27 cellular contexts compared by ENCODE assay signal in the genomic region with DNA sequence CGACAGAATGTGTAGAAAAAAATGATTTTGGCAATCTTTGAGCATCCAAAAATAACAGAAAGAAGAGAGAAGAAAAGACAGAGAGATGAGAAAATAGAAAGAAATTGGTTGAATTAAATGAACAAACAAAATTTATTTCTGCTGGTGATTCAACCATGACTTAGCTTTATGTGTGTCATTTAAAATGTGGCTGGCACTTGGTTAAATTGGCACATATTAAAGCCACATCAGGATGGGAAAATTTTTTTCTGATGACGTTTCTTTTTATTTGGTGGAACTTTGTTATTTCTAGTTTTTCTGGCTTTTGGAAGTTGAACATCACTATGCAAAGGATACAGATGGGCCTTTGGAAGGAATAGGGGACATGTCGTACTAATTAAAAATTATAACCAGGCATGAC. TPM values are rescaled to one million over a fixed set of nuclear protein-coding genes. Genes with fewer than 3 reads are reported as not detected.
DNase-seq lines count a peak whose midpoint lies in the region; ATAC-seq, FAIRE-seq and TF ChIP-seq lines count a peak whose summit lies in the region.
"Had no signal": no experiment of that assay in that cellular context is flagged by ENCODE, and none has a peak within 500 bp of the region (broad histone marks: within the 10 kb centered on the region; RNA-seq: fewer than 3 reads in every experiment).

No MANE protein-coding gene starts in this region.

- H3K4me3 ChIP-seq in GM23248: peak overlapping the region; percentile 26; the same call in 1 of the 2 replicates
- no peak overlapping the region for H3K4me3 ChIP-seq in astrocyte (ENCODE audit: insufficient read depth, low read depth, low read length)
- H3K4me3 ChIP-seq in esophagus squamous epithelium: no peak overlapping the region
- H3K4me3 ChIP-seq in small intestine (ENCODE audit: low read depth in 1 of 2, low read length in 2 of 2): no peak overlapping the region
- H3K4me3 ChIP-seq: A549, gastroesophageal sphincter, psoas muscle, skin epidermis, transverse colon had no signal

- H3K4me1 ChIP-seq in GM23248 (ENCODE audit: insufficient read depth): peaks cover 20% of the 10 kb centered on the region
- H3K4me1 ChIP-seq in astrocyte (ENCODE audit: insufficient read depth, low read length): no peaks in the 10 kb centered on the region
- no peaks in the 10 kb centered on the region for H3K4me1 ChIP-seq in esophagus squamous epithelium
- no peaks in the 10 kb centered on the region for H3K4me1 ChIP-seq in small intestine (ENCODE audit: control insufficient read depth in 2 of 2, insufficient read depth in 1 of 2, low read depth in 1 of 2, low read length in 1 of 2)
- H3K4me1 ChIP-seq: A549, gastroesophageal sphincter, psoas muscle, transverse colon had no signal

- intact Hi-C loops in esophagus squamous epithelium (cut with DNase I): no loop called here

- no peak overlapping the region for H3K27ac Mint-ChIP-seq in astrocyte (ENCODE audit: unreplicated experiment)
- H3K27ac Mint-ChIP-seq: activated CD4-positive, alpha-beta T cell treated with anti-CD3 and anti-CD28 coated beads, Interleukin-2, amount 10 ng/mL, durations not matched to agents 24 days and 14 days; activated naive CD4-positive, alpha-beta T cell treated with anti-CD3 and anti-CD28 coated beads, Interleukin-2, amount 50 U/mL, for 72 hours; activated T-helper 17 cell treated with anti-CD3 and anti-CD28 coated beads, Interleukin-2, amount 50 U/mL, for 72 hours; CD14-positive monocyte; stimulated activated naive B cell treated with anti-CD40 and anti-IgM and Interleukin-4, amounts not matched to agents 10 μg/mL and 1 μg/mL and 100 μg/mL, for 72 hours had no signal

- no peaks in the 10 kb centered on the region for H4K20me1 ChIP-seq in GM23248 (ENCODE audit: insufficient read depth)
- H4K20me1 ChIP-seq in astrocyte (ENCODE audit: insufficient read depth, low read length): no peaks in the 10 kb centered on the region

- peak overlapping the region; percentile 84 for H3K27ac ChIP-seq in GM23248
- peak overlapping the region; percentile 18 for H3K27ac ChIP-seq in astrocyte (ENCODE audit: low read depth, low read length)
- no peak overlapping the region for H3K27ac ChIP-seq in esophagus squamous epithelium
- no peak overlapping the region for H3K27ac ChIP-seq in small intestine (ENCODE audit: low read depth in 1 of 2, low read length in 1 of 2)
- H3K27ac ChIP-seq: A549, gastroesophageal sphincter, psoas muscle, RWPE1, transverse colon, VCaP had no signal

- H3K79me2 ChIP-seq in GM23248 (ENCODE audit: insufficient read depth) (no peaks in the 10 kb centered on the region), astrocyte (ENCODE audit: insufficient read depth, low read length) (no peaks in the 10 kb centered on the region)

- no peaks in the 10 kb centered on the region for H3K4me1 Mint-ChIP-seq in astrocyte (ENCODE audit: low read depth, unreplicated experiment)
- H3K4me1 Mint-ChIP-seq: activated CD4-positive, alpha-beta T cell treated with anti-CD3 and anti-CD28 coated beads, Interleukin-2, amount 10 ng/mL, durations not matched to agents 24 days and 14 days; activated T-helper 17 cell treated with anti-CD3 and anti-CD28 coated beads, Interleukin-2, amount 50 U/mL, for 72 hours; CD14-positive monocyte; stimulated activated naive B cell treated with anti-CD40 and anti-IgM and Interleukin-4, amounts not matched to agents 10 μg/mL and 1 μg/mL and 100 μg/mL, for 72 hours had no signal

- no peak for FAIRE-seq in astrocyte (lab: Jason Lieb, UNC)
- no peak for FAIRE-seq in small intestine (lab: Jason Lieb, UNC)
- FAIRE-seq: G401.6 had no signal

- ATAC-seq in HG02938 (IDR thresholded peaks at IDR 0.05; ENCODE audit: unreplicated experiment): no peak
- ATAC-seq: A549; activated naive CD4-positive, alpha-beta T cell treated with anti-CD3 and anti-CD28 coated beads, Interleukin-2, amount 50 U/mL, for 72 hours; activated T-helper 17 cell treated with anti-CD3 and anti-CD28 coated beads, Interleukin-2, amount 50 U/mL, for 72 hours; gastroesophageal sphincter; psoas muscle; stimulated activated naive B cell treated with anti-CD40 and anti-IgM and Interleukin-4, amounts not matched to agents 10 μg/mL and 1 μg/mL and 100 μg/mL, for 72 hours had no signal

- H3K36me3 Mint-ChIP-seq in astrocyte (ENCODE audit: low read depth, unreplicated experiment): no peaks in the 10 kb centered on the region
- H3K36me3 Mint-ChIP-seq: activated naive CD4-positive, alpha-beta T cell treated with anti-CD3 and anti-CD28 coated beads, Interleukin-2, amount 50 U/mL, for 72 hours; CD14-positive monocyte; stimulated activated naive B cell treated with anti-CD40 and anti-IgM and Interleukin-4, amounts not matched to agents 10 μg/mL and 1 μg/mL and 100 μg/mL, for 72 hours had no signal

- H3K9ac ChIP-seq in GM23248: peak overlapping the region; percentile 71
- no peak overlapping the region for H3K9ac ChIP-seq in astrocyte (ENCODE audit: low read length)
- H3K9ac ChIP-seq: SK-N-SH had no signal

- no peaks in the 10 kb centered on the region for H3K27me3 Mint-ChIP-seq in astrocyte (ENCODE audit: low read depth, unreplicated experiment)
- H3K27me3 Mint-ChIP-seq: stimulated activated naive B cell treated with anti-CD40 and anti-IgM and Interleukin-4, amounts not matched to agents 10 μg/mL and 1 μg/mL and 100 μg/mL, for 72 hours had no signal

- H3K9me3 ChIP-seq in GM23248 (ENCODE audit: low read depth) (no peaks in the 10 kb centered on the region), astrocyte (ENCODE audit: insufficient read depth, low read depth, low read length) (no peaks in the 10 kb centered on the region), esophagus squamous epithelium (no peaks in the 10 kb centered on the region), small intestine (ENCODE audit: control insufficient read depth, low read depth) (no peaks in the 10 kb centered on the region)
- H3K9me3 ChIP-seq: A549, gastroesophageal sphincter, psoas muscle, SK-N-SH, transverse colon had no signal

- H3K4me2 ChIP-seq in GM23248 (ENCODE audit: unreplicated experiment) (peak overlapping the region; percentile 63), astrocyte (ENCODE audit: low read length) (no peak overlapping the region)
- H3K4me2 ChIP-seq: A549, SK-N-SH had no signal

- H3K9me2 ChIP-seq in GM23248 (ENCODE audit: insufficient read depth): no peaks in the 10 kb centered on the region
- H3K9me2 ChIP-seq: SK-N-SH had no signal

- peaks cover 14% of the 10 kb centered on the region; the same call in 1 of the 2 replicates for H3F3A ChIP-seq in GM23248 (ENCODE audit: insufficient read depth)

- 5 to 7% methylated on average over 3 of the region's 3 CpGs for WGBS in GM23248 (ENCODE audit: low coverage in 1 of 2, low lambda C conversion rate in 2 of 2, missing lambda C conversion rate in 2 of 2), 2 experiments
- WGBS in esophagus squamous epithelium, 2 donors: 61 to 63% methylated on average over 3 of the region's 3 CpGs
- 71 to 90% (median 81%) methylated on average over 3 of the region's 3 CpGs for WGBS in small intestine, 3 donors

- H3K27me3 ChIP-seq in GM23248 (replicated peaks; ENCODE audit: insufficient read depth) (no peaks in the 10 kb centered on the region), astrocyte (ENCODE audit: insufficient read depth, low read length) (no peaks in the 10 kb centered on the region), esophagus squamous epithelium (no peaks in the 10 kb centered on the region), small intestine (ENCODE audit: control insufficient read depth in 2 of 2, insufficient read depth in 2 of 2, low read length in 2 of 2) (no peaks in the 10 kb centered on the region)
- H3K27me3 ChIP-seq: gastroesophageal sphincter, transverse colon had no signal

- in situ Hi-C loops in GM23248 (cut with MboI): no loop called here

- H2AFZ ChIP-seq in GM23248 (peak overlapping the region; percentile 62), astrocyte (ENCODE audit: low read depth, low read length) (no peak overlapping the region)

- H3K9me3 Mint-ChIP-seq in astrocyte (ENCODE audit: unreplicated experiment): peaks cover 2% of the 10 kb centered on the region

- H3K4me3 Mint-ChIP-seq in astrocyte (ENCODE audit: unreplicated experiment): no peak overlapping the region
- H3K4me3 Mint-ChIP-seq: activated CD4-positive, alpha-beta T cell treated with anti-CD3 and anti-CD28 coated beads, Interleukin-2, amount 10 ng/mL, durations not matched to agents 24 days and 14 days; activated T-helper 17 cell treated with anti-CD3 and anti-CD28 coated beads, Interleukin-2, amount 50 U/mL, for 72 hours; CD14-positive monocyte; stimulated activated naive B cell treated with anti-CD40 and anti-IgM and Interleukin-4, amounts not matched to agents 10 μg/mL and 1 μg/mL and 100 μg/mL, for 72 hours had no signal

- H3K36me3 ChIP-seq in GM23248 (ENCODE audit: low read depth) (no peaks in the 10 kb centered on the region), astrocyte (ENCODE audit: insufficient read depth, low read length) (no peaks in the 10 kb centered on the region), esophagus squamous epithelium (no peaks in the 10 kb centered on the region), small intestine (ENCODE audit: control insufficient read depth in 2 of 2, insufficient read depth in 2 of 2, low read length in 2 of 2) (no peaks in the 10 kb centered on the region)
- H3K36me3 ChIP-seq: gastroesophageal sphincter, transverse colon had no signal

- TF ChIP-seq CTCF in astrocyte (IDR thresholded peaks at IDR 0.05; ENCODE audit: insufficient read depth, low read depth, low read length): no peak
- no peak for TF ChIP-seq CTCF in esophagus squamous epithelium (IDR thresholded peaks at IDR 0.05)

- peak; percentile 50 for DNase-seq in AG08395 (ENCODE audit: low spot score)
- DNase-seq in GM23248: peak; percentile 88
- DNase-seq in astrocyte (ENCODE audit: low read depth): peak; percentile 47
- DNase-seq in inferior parietal cortex (ENCODE audit: extremely low spot score): peak; percentile 19
- DNase-seq in NCI-H187 (lab: John Stamatoyannopoulos, UW): no peak
- no peak for DNase-seq in esophagus squamous epithelium (lab: John Stamatoyannopoulos, UW)
- no peak for DNase-seq in small intestine
- DNase-seq: activated CD4-positive, alpha-beta T cell treated with anti-CD3 and anti-CD28 coated beads, Interleukin-2, amount 10 ng/mL, durations not matched to agents 24 days and 14 days; aorta; mammary epithelial cell; NCI-H1417; NCI-H510A treated with DMSO at 0.1 percent for 48 hours; psoas muscle; SK-N-SH; stimulated activated naive B cell treated with anti-CD40 and anti-IgM and Interleukin-4, amounts not matched to agents 10 μg/mL and 1 μg/mL and 100 μg/mL, for 72 hours; T-helper 2 cell; transverse colon had no signal

- no peak for TF ChIP-seq POLR2A in esophagus squamous epithelium (IDR thresholded peaks at IDR 0.05)

RNA-seq across cellular contexts. Expression of a gene that starts 35.7 kb away (rescaled TPM):
- 1,282 and 1,485 TPM in 2 replicates for total RNA-seq in GM23248 (2014; rRNA removed; shearing (Covaris generic))
- polyA plus RNA-seq in GM23248 (2016; fragmentation: Nextera tagmentation; extraction: Ambion mirVana) (1,378 and 1,415 TPM in 2 replicates), small intestine (10 to 100 TPM in 1 of 3 donors, 1 to 10 TPM in 2; 1.8 to 16.0 (median 4.1) TPM)
- total RNA-seq in astrocyte (185 and 188 TPM in 2 replicates), esophagus squamous epithelium (10 to 100 TPM in 1 of 4 donors, 1 to 10 TPM in 3; 4.6 to 14.2 (median 7.4) TPM)

Comparison
In these comparisons a context has a peak if more than half of its experiments do, and no peak if none do; other contexts are left out.
1. DNase-seq: peak in AG08395 (single experiment), GM23248 (single experiment), astrocyte (single experiment) and inferior parietal cortex (single experiment); none in NCI-H187 (0 of 2), esophagus squamous epithelium (single experiment) and small intestine (single experiment).
2. H3K27ac ChIP-seq: peak in GM23248 (single experiment) and astrocyte (single experiment); none in esophagus squamous epithelium (0 of 4) and small intestine (0 of 2).
3. RNA of a gene that starts 35.7 kb away (total RNA-seq): 1,282 to 1,485 TPM in GM23248 and 185 to 188 TPM in astrocyte; 4.6 to 14.2 TPM in esophagus squamous epithelium; every median in the first group is over 10 times any median in the second.